Comparison of ENCODE assay signal across 8 cellular contexts in the genomic region with DNA sequence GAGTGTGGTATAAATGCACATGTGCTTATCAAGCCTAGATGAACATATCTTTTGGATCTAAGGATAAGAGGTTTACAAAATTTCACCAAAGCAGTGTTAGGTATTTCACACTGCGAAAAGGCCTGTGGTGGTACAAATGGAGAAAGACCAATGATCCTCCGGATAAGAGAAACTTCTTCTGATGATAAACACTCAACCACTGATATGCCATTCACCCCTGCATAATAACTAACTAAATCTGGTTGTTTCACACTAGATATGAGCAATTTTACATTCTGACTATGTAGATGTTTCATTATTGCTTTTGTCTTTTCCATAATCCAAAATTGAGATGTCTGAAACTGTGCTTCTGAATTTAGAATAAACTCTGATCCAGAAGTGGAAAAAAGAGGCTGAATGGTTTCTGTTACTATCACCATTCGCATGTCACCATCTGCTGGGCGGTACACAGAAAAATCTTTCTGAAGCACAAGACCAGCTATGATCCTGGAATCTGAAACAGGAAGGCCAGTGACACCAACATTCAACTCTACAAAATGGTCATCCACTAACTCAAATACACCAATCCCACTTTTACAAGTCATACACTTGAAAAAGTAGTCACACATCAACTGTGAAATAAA. TPM values are rescaled to one million over a fixed set of nuclear protein-coding genes. Genes with fewer than 3 reads are reported as not detected.
DNase-seq lines count a peak whose midpoint lies in the region; ATAC-seq, FAIRE-seq and TF ChIP-seq lines count a peak whose summit lies in the region.

No MANE protein-coding gene starts in this region.

- H3K9me3 ChIP-seq in H1 (ENCODE audit: insufficient read depth in 2 of 2, low read depth in 1 of 2, low read length in 1 of 2) (no peaks in the 10 kb centered on the region), muscle layer of duodenum (ENCODE audit: control insufficient read depth in 1 of 2, low read length in 2 of 2) (no peaks in the 10 kb centered on the region)

- no peak overlapping the region for H4K91ac ChIP-seq in H1 (replicated peaks; ENCODE audit: insufficient read length, low read length)

- no peak overlapping the region for H2BK120ac ChIP-seq in H1 (replicated peaks; ENCODE audit: low read depth, low read length)

- no peak overlapping the region for H2BK15ac ChIP-seq in H1 (ENCODE audit: low read length)

- H3K27me3 ChIP-seq in BJ (ENCODE audit: control insufficient read depth, insufficient read depth, low read length) (no peaks in the 10 kb centered on the region), H1 (replicated peaks in 1 of 4; ENCODE audit: control insufficient read depth in 3 of 4, extremely low read depth in 1 of 4, insufficient read depth in 3 of 4, low read length in 3 of 4) (no peaks in the 10 kb centered on the region), muscle layer of duodenum (ENCODE audit: low read depth, low read length) (no peaks in the 10 kb centered on the region)

- H3K4me2 ChIP-seq in H1 (ENCODE audit: insufficient read depth in 1 of 2, low read depth in 2 of 2, low read length in 2 of 2) = peak overlapping the region; percentile 73 to 82; a peak in 3 of 4 replicates

- FAIRE-seq in H1 (lab: Jason Lieb, UNC) = no peak

- peaks cover 4% of the 10 kb centered on the region for H3K23me2 ChIP-seq in H1 (ENCODE audit: low read depth, low read length)

- no peak overlapping the region for H2BK12ac ChIP-seq in H1 (ENCODE audit: low read depth, low read length)

- no peak overlapping the region for H3K18ac ChIP-seq in H1 (ENCODE audit: extremely low read depth, low read length)

- no peak overlapping the region for H2AFZ ChIP-seq in H1 (ENCODE audit: low read length)

- H3K36me3 ChIP-seq in BJ (ENCODE audit: control insufficient read depth, insufficient read depth, low read length) (no peaks in the 10 kb centered on the region), H1 (ENCODE audit: control insufficient read depth in 2 of 4, insufficient read depth in 4 of 4, low read length in 3 of 4) (0 out of 8 replicates have a peak, but pooled peaks cover 0 to 2% (median 0%) of the 10 kb centered on the region in 4 experiments), muscle layer of duodenum (ENCODE audit: control insufficient read depth in 1 of 2, insufficient read depth in 2 of 2, low read length in 2 of 2) (no peaks in the 10 kb centered on the region)

- H3K79me2 ChIP-seq in H1 (ENCODE audit: control insufficient read depth in 1 of 2, insufficient read depth in 2 of 2, low read length in 2 of 2) = peaks cover 0 to 24% of the 10 kb centered on the region in 2 experiments; a peak in 2 of 4 replicates

- peak; percentile 55 to 62 for TF ChIP-seq RAD21 in H1 (IDR thresholded peaks at IDR 0.05 in 1 of 2, conservative IDR thresholded peaks at IDR 0.05 in 1 of 2; ENCODE audit: low read depth in 2 of 2, low read length in 2 of 2)

- no peak for TF ChIP-seq EP300 in H1 (IDR thresholded peaks at IDR 0.05; ENCODE audit: borderline replicate concordance in 1 of 2, low read depth in 2 of 2, low read length in 2 of 2)

- no peak overlapping the region for H3K9ac ChIP-seq in H1 (replicated peaks in 1 of 4; ENCODE audit: extremely low read depth in 1 of 4, low read depth in 3 of 4, low read length in 3 of 4)

- H3K79me1 ChIP-seq in H1 (ENCODE audit: low read depth, low read length) = no peaks in the 10 kb centered on the region

- no peak for DNase-seq in BJ (ENCODE audit: low read depth)
- no peak for DNase-seq in Jurkat, Clone E6-1 (ENCODE audit: low read depth, low spot score)
- peak; percentile 11 for DNase-seq in SKM-1 treated with dmso at 0.1 percent for 144 hours (lab: John Stamatoyannopoulos, UW; ENCODE audit: unreplicated experiment)
- DNase-seq in H1 (ENCODE audit: low read depth in 1 of 2, low spot score in 2 of 2) = no peak
- DNase-seq in HK-2 (ENCODE audit: unreplicated experiment) = no peak

- H4K20me1 ChIP-seq in H1 (replicated peaks in 1 of 2; ENCODE audit: control insufficient read depth in 1 of 2, insufficient read depth in 2 of 2, low read length in 2 of 2) = no peaks in the 10 kb centered on the region

- no peak overlapping the region for H2BK20ac ChIP-seq in H1 (ENCODE audit: low read length)

- TF ChIP-seq POLR2A in H1 (IDR thresholded peaks at IDR 0.05; ENCODE audit: control extremely low read depth in 1 of 2, low read depth in 2 of 2, low read length in 2 of 2) = no peak

- POLR2A ChIA-PET in BJ (lab: Charles Lee) (interaction anchor here (0.7 kb wide), 1 partner anchor 70 kb away, joined by 3 read pairs; no protein-coding TSS in a partner anchor), H1 (lab: Charles Lee; ENCODE audit: partially characterized antibody) (interaction anchor here (0.9 to 3.3 kb wide), 4 partner anchors 10 to 264 kb away, joined by 3 to 21 read pairs (median 5); a partner anchor contains a TSS)

- no peak overlapping the region for H3K14ac ChIP-seq in H1 (ENCODE audit: insufficient read length)

- no peak overlapping the region for H4K8ac ChIP-seq in H1 (ENCODE audit: extremely low read depth, insufficient read depth, low read length)

- H4K5ac ChIP-seq in H1 (ENCODE audit: insufficient read length, low read depth, low read length) = no peak overlapping the region

- CTCF ChIA-PET in BJ (lab: Yijun Ruan, JAX) (interaction anchor here (0.6 to 1.8 kb wide), 16 partner anchors 70 to 820 kb away, joined by 3 to 11 read pairs (median 4); no protein-coding TSS in a partner anchor), H1 (lab: Charles Lee; ENCODE audit: partially characterized antibody) (interaction anchor here (0.8 to 2.5 kb wide), 7 partner anchors 29 to 297 kb away, joined by 3 to 14 read pairs (median 4); no protein-coding TSS in a partner anchor)

- H3K56ac ChIP-seq in H1 (replicated peaks; ENCODE audit: insufficient read length, low read depth, low read length) = no peak overlapping the region

- WGBS in H1 (ENCODE audit: extremely low coverage in 1 of 2, insufficient coverage in 1 of 2, insufficient read length in 1 of 2, insufficient replicate concordance in 2 of 2, low coverage in 1 of 2, low lambda C conversion rate in 2 of 2, missing lambda C conversion rate in 1 of 2), 2 experiments = 86% methylated on average over 4 of the region's 4 CpGs; no CpG with 5 or more reads in 1 of the 2 experiments

- TF ChIP-seq CTCF in BJ (IDR thresholded peaks at IDR 0.05; ENCODE audit: insufficient read depth, low read depth, low read length) = peak; percentile 55
- peak in 2 of 3 experiments; percentile 7 to 23; a peak in 2 of 4 replicates for TF ChIP-seq CTCF in H1 (IDR thresholded peaks at IDR 0.05; ENCODE audit: control extremely low read depth in 1 of 3, insufficient read depth in 1 of 3, low read depth in 1 of 3, low read length in 3 of 3)

- no peak overlapping the region for H3K27ac ChIP-seq in H1 (ENCODE audit: low read depth, low read length)
- H3K27ac ChIP-seq in muscle layer of duodenum (ENCODE audit: low read length) = peak overlapping the region; percentile 80

- H3K4me1 ChIP-seq in H1 (replicated peaks in 1 of 4; ENCODE audit: control insufficient read depth in 3 of 4, insufficient read depth in 4 of 4, low read length in 3 of 4) (peaks cover 0 to 2% (median 0%) of the 10 kb centered on the region in 4 experiments; a peak in 2 of 7 replicates), muscle layer of duodenum (ENCODE audit: control insufficient read depth in 1 of 2, insufficient read depth in 2 of 2, low read length in 2 of 2) (peaks cover 0 to 28% of the 10 kb centered on the region in 2 donors)

- peak overlapping the region; percentile 65 for H3K4me3 ChIP-seq in BJ (ENCODE audit: low read depth, low read length)
- H3K4me3 ChIP-seq in Jurkat, Clone E6-1 (ENCODE audit: low read length) = peak overlapping the region; percentile 71
- peak overlapping the region; percentile 85 to 89 (median 85); a peak in 7 of 8 replicates for H3K4me3 ChIP-seq in H1 (ENCODE audit: extremely low read depth in 1 of 4, insufficient read depth in 2 of 4, low read depth in 3 of 4, low read length in 4 of 4)
- peak overlapping the region; percentile 91 to 97 for H3K4me3 ChIP-seq in muscle layer of duodenum (ENCODE audit: low read depth in 1 of 2, low read length in 2 of 2)

- H2BK5ac ChIP-seq in H1 (ENCODE audit: low read depth, low read length) = no peak overlapping the region

- H3K4ac ChIP-seq in H1 (replicated peaks; ENCODE audit: insufficient read length, low read depth, low read length) = no peak overlapping the region

- no peak overlapping the region for H2AK5ac ChIP-seq in H1 (ENCODE audit: low read depth, low read length)

- ATAC-seq in GM18499 (IDR thresholded peaks at IDR 0.05; ENCODE audit: insufficient read depth, unreplicated experiment) (peak; percentile 35), GM19397 (IDR thresholded peaks at IDR 0.05; ENCODE audit: unreplicated experiment) (no peak)

- no peak overlapping the region for H3K23ac ChIP-seq in H1 (ENCODE audit: insufficient read length)

TF ChIP-seq in H1, 55 proteins besides CTCF, POLR2A, EP300 and RAD21:
- no peak for TF ChIP-seq HDAC6 (IDR thresholded peaks at IDR 0.05; ENCODE audit: low read depth, low read length)
- TF ChIP-seq ASH2L (IDR thresholded peaks at IDR 0.05; ENCODE audit: low read length) = no peak
- no peak for TF ChIP-seq MAFK (IDR thresholded peaks at IDR 0.05; ENCODE audit: low read depth, low read length)
- no peak for TF ChIP-seq EGR1 (IDR thresholded peaks at IDR 0.05; ENCODE audit: borderline replicate concordance, low read depth, low read length)
- no peak for TF ChIP-seq SP2 (IDR thresholded peaks at IDR 0.05; ENCODE audit: low read length)
- TF ChIP-seq GABPA (IDR thresholded peaks at IDR 0.05; ENCODE audit: borderline replicate concordance, insufficient read depth, low read length) = no peak

RNA-seq across cellular contexts. Expression of a gene that starts 1.3 kb away (rescaled TPM):
- polyA plus RNA-seq in BJ (2011; rRNA removed) (4.9 and 10.2 TPM in 2 replicates), H1 (2011; rRNA removed) (2.6 and 4.4 TPM in 2 replicates)
- polyA minus RNA-seq in BJ (2011; rRNA and poly(A)+ RNA removed) = 2.4 and 2.5 TPM in 2 replicates
- 5.7 TPM for polyA plus RNA-seq in Jurkat, Clone E6-1 (2012; ENCODE audit: insufficient read depth, insufficient read length)
- 9.2 and 10.0 TPM in 2 replicates for total RNA-seq in H1 (2021; fragmentation: NEBNext Ultra II Directional; extraction: Animal tissue kit (Norgen Biotek cat#: 25700))
- 5.9 TPM for polyA plus RNA-seq in H1 (2011; cell fraction: cytosol; rRNA removed)
- polyA plus RNA-seq in H1 (2011; cell fraction: nucleus; rRNA removed) = 2.0 TPM
- polyA plus RNA-seq in H1 (2012, experiment 1 of 2) = 3.6 to 7.2 TPM (median 4.3 TPM) in 4 replicates
- polyA plus RNA-seq in H1 (2012, experiment 2 of 2) = 0.67 TPM
- polyA plus RNA-seq in H1 (2013, experiment 1 of 2) = 7.2 TPM
- polyA plus RNA-seq in H1 (2013, experiment 2 of 2) = 7.3 TPM
- polyA minus RNA-seq in H1 (2011; rRNA and poly(A)+ RNA removed) = 4.1 and 5.0 TPM in 2 replicates
- 4.8 TPM for polyA minus RNA-seq in H1 (2011; cell fraction: cytosol; rRNA and poly(A)+ RNA removed)
- 6.1 TPM for polyA minus RNA-seq in H1 (2011; cell fraction: nucleus; rRNA and poly(A)+ RNA removed)
